ENCODE assay signal across 1 cellular context in the genomic region with DNA sequence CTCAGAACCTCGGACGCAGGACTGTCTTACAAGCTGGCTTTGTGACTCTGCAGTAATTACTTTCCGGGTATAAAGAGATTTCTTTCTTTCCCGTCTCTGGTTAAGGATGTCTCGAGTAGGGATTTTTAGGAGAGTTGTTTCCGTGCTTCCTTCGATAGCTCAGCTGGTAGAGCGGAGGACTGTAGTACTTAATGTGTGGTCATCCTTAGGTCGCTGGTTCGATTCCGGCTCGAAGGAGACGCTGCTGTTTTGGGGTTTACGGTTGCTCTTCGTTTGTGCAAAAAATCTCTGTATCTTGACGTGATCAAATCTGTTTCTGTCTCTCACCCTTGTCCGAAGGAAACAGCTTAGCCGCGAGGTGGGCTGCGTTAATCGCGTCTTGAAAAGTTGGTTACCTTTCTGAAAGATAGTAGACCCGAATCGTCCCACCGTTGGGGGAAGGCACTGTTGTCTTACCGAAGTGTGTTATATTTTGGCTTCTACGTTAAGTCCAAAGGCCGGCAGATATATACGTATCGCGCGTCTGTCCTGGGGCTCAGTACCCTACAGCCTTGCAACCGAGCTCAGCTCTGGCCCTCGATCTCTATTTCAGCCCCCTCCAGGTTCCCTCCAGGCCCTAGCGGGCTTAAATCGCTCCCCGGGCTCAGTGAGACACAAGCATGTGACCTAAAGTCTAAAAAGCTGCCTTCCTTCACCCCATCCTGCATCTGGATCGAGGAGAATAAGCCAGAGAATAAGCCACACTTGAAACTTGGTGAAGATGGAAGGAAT.
TF ChIP-seq lines count a peak whose summit lies in the region.

No MANE protein-coding gene starts in this region.

TF ChIP-seq in H1, 55 proteins besides CTCF, POLR2A, EP300 and RAD21:
- TF ChIP-seq CEBPB (IDR thresholded peaks at IDR 0.05; ENCODE audit: low read depth, low read length) (peak; percentile 35; the same call in 1 of the 2 replicates), POU5F1 (IDR thresholded peaks at IDR 0.05; ENCODE audit: low read depth, low read length) (0 out of 2 replicates have a peak, but pooled peaks have one; percentile 5), SIN3A (conservative IDR thresholded peaks at IDR 0.05 in 1 of 2, IDR thresholded peaks at IDR 0.05 in 1 of 2; ENCODE audit: low read depth in 1 of 2, low read length in 2 of 2) (peak; percentile 52 to 69; a peak in 1 of 4 replicates), MAFK (IDR thresholded peaks at IDR 0.05; ENCODE audit: low read depth, low read length) (peak; percentile 78; the same call in 1 of the 2 replicates), TAF7 (optimal IDR thresholded peaks at IDR 0.05; ENCODE audit: borderline replicate concordance, low read depth, low read length) (peak; percentile 72), RBBP5 (IDR thresholded peaks at IDR 0.05; ENCODE audit: borderline replicate concordance, low read depth, low read length) (peak; percentile 84; the same call in 1 of the 2 replicates), ASH2L (IDR thresholded peaks at IDR 0.05; ENCODE audit: low read length) (peak; percentile 47), RFX5 (IDR thresholded peaks at IDR 0.05; ENCODE audit: borderline replicate concordance, low read depth, low read length) (no peak), TBP (IDR thresholded peaks at IDR 0.05; ENCODE audit: low read depth, low read length) (peak; percentile 100), RXRA (IDR thresholded peaks at IDR 0.05; ENCODE audit: insufficient read depth, low read depth, low read length) (no peak), TAF1 (IDR thresholded peaks at IDR 0.05; ENCODE audit: low read depth, low read length) (0 out of 2 replicates have a peak, but pooled peaks have one; percentile 10)
- TF ChIP-seq, protein P1, sequence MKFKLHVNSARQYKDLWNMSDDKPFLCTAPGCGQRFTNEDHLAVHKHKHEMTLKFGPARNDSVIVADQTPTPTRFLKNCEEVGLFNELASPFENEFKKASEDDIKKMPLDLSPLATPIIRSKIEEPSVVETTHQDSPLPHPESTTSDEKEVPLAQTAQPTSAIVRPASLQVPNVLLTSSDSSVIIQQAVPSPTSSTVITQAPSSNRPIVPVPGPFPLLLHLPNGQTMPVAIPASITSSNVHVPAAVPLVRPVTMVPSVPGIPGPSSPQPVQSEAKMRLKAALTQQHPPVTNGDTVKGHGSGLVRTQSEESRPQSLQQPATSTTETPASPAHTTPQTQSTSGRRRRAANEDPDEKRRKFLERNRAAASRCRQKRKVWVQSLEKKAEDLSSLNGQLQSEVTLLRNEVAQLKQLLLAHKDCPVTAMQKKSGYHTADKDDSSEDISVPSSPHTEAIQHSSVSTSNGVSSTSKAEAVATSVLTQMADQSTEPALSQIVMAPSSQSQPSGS (IDR thresholded peaks at IDR 0.05; ENCODE audit: low read length) = no peak
